Comparison of ENCODE assay signal across 9 cellular contexts in the genomic region with DNA sequence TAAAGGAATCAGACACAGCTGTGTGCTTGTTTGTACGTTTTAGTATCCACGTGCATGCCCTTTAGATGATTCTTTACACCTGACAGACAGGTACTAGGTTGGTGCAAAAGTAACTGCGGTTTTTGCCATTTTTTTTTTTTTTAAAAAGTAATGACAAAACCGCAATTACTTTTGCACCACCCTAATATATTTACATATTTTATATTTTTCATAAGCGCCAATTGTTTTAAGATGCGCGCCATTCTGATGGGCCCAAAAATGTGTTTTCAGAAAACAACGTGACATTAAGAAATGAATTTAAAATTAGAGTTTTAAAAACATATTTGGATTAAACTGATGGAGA. TPM values are rescaled to one million over a fixed set of nuclear protein-coding genes. Genes with fewer than 3 reads are reported as not detected.
DNase-seq lines count a peak whose midpoint lies in the region; ATAC-seq and TF ChIP-seq lines count a peak whose summit lies in the region.
"Had no signal": no experiment of that assay in that cellular context is flagged by ENCODE, and none has a peak within 500 bp of the region (broad histone marks: within the 10 kb centered on the region; RNA-seq: fewer than 3 reads in every experiment).

No MANE protein-coding gene starts in this region.

- H3K4me3 ChIP-seq in Caco-2 (ENCODE audit: low read depth, low read length) (peak overlapping the region; percentile 86), RWPE2 (ENCODE audit: severe bottlenecking) (peak overlapping the region; percentile 94), fibroblast of villous mesenchyme (ENCODE audit: low read depth, low read length) (peak overlapping the region; percentile 79)

- no peak for DNase-seq in Caco-2
- DNase-seq in RWPE2 (ENCODE audit: low spot score) = no peak
- no peak for DNase-seq in fibroblast of villous mesenchyme (ENCODE audit: low read depth)
- DNase-seq in progenitor cell of endocrine pancreas (ENCODE audit: low spot score, unreplicated experiment) = no peak
- DNase-seq in AG08396 (ENCODE audit: low spot score) = no peak
- DNase-seq in NCI-H526 treated with DMSO at 0.1 percent for 48 hours (lab: John Stamatoyannopoulos, UW) = no peak
- DNase-seq in hippocampal formation (lab: John Stamatoyannopoulos, UW) = no peak

- H3K9me3 ChIP-seq in Caco-2 (no peaks in the 10 kb centered on the region), RWPE2 (ENCODE audit: severe bottlenecking) (no peaks in the 10 kb centered on the region)

- CTCF ChIA-PET in Caco-2 (lab: Charles Lee) = interaction anchor here (0.6 to 2.3 kb wide), 14 partner anchors 9 to 852 kb away, joined by 3 to 20 read pairs (median 5); a partner anchor contains a TSS

- no peak for TF ChIP-seq CTCF in Caco-2 (IDR thresholded peaks at IDR 0.05; ENCODE audit: insufficient read depth in 1 of 2, low read depth in 1 of 2, low read length in 1 of 2, severe bottlenecking in 1 of 2, unreplicated experiment in 1 of 2)
- no peak for TF ChIP-seq CTCF in RWPE2 (IDR thresholded peaks at IDR 0.05; ENCODE audit: poor library complexity, severe bottlenecking)
- no peak for TF ChIP-seq CTCF in fibroblast of villous mesenchyme (IDR thresholded peaks at IDR 0.05; ENCODE audit: insufficient read depth, low read depth, low read length)
- TF ChIP-seq CTCF in progenitor cell of endocrine pancreas (IDR thresholded peaks at IDR 0.05; ENCODE audit: unreplicated experiment) = no peak

- no peaks in the 10 kb centered on the region for H3K9me3 Mint-ChIP-seq in Caco-2 (ENCODE audit: unreplicated experiment)
- H3K9me3 Mint-ChIP-seq in progenitor cell of endocrine pancreas (ENCODE audit: low read depth) = no peaks in the 10 kb centered on the region
- H3K9me3 Mint-ChIP-seq: activated naive CD8-positive, alpha-beta T cell treated with anti-CD3 and anti-CD28 coated beads for 36 hours had no signal

- H3K4me1 Mint-ChIP-seq in Caco-2 (ENCODE audit: low read depth, unreplicated experiment) = peaks cover 14% of the 10 kb centered on the region
- peaks cover 32% of the 10 kb centered on the region for H3K4me1 Mint-ChIP-seq in progenitor cell of endocrine pancreas (ENCODE audit: low read depth)

- peak overlapping the region; percentile 92 for H3K27ac ChIP-seq in RWPE2 (ENCODE audit: poor library complexity, severe bottlenecking)

- peaks cover 2% of the 10 kb centered on the region; the same call in 1 of the 2 replicates for H3K36me3 ChIP-seq in Caco-2 (ENCODE audit: control insufficient read depth, insufficient read depth, low read length)
- H3K36me3 ChIP-seq in RWPE2 (ENCODE audit: low read depth) = no peaks in the 10 kb centered on the region

- intact Hi-C loops in Caco-2 (cut with micrococcal nuclease; ENCODE audit: unreplicated experiment) = loop anchor here (1.0 to 5.0 kb wide), 2 partner anchors 71 to 85 kb away; no protein-coding TSS in a partner anchor

- H3K27ac Mint-ChIP-seq in Caco-2 (ENCODE audit: unreplicated experiment) (peak overlapping the region; percentile 92), progenitor cell of endocrine pancreas (peak overlapping the region; percentile 96)
- H3K27ac Mint-ChIP-seq: activated naive CD8-positive, alpha-beta T cell treated with anti-CD3 and anti-CD28 coated beads for 36 hours had no signal

- H3K27me3 Mint-ChIP-seq in Caco-2 (ENCODE audit: insufficient read depth, unreplicated experiment) (no peaks in the 10 kb centered on the region), progenitor cell of endocrine pancreas (no peaks in the 10 kb centered on the region)

- ATAC-seq in RWPE2 (ENCODE audit: low read depth) (no peak), HG03432 (IDR thresholded peaks at IDR 0.05; ENCODE audit: unreplicated experiment) (no peak)

- H3K27me3 ChIP-seq in Caco-2 (replicated peaks; ENCODE audit: control insufficient read depth, insufficient read depth, low read length) (no peaks in the 10 kb centered on the region), RWPE2 (ENCODE audit: insufficient read depth, poor library complexity, severe bottlenecking) (no peaks in the 10 kb centered on the region)

- no TSS peak for BruUV-seq in Caco-2 (replicated peaks; lab: Mats Ljungman, UMichigan)

- POLR2A ChIA-PET in Caco-2 (lab: Charles Lee) = interaction anchor here (0.6 to 1.9 kb wide), 8 partner anchors 16 to 745 kb away, joined by 3 to 14 read pairs (median 4); no protein-coding TSS in a partner anchor

- H3K4me1 ChIP-seq in Caco-2 (peaks cover 27% of the 10 kb centered on the region), RWPE2 (ENCODE audit: insufficient read depth, poor library complexity, severe bottlenecking) (peaks cover 37% of the 10 kb centered on the region)

- H3K36me3 Mint-ChIP-seq in Caco-2 (ENCODE audit: insufficient read depth, unreplicated experiment) (peaks cover 6% of the 10 kb centered on the region), progenitor cell of endocrine pancreas (ENCODE audit: insufficient read depth) (peaks cover 2% of the 10 kb centered on the region)
- H3K36me3 Mint-ChIP-seq: activated naive CD8-positive, alpha-beta T cell treated with anti-CD3 and anti-CD28 coated beads for 36 hours had no signal

- H3K4me3 Mint-ChIP-seq in Caco-2 (ENCODE audit: unreplicated experiment) (peak overlapping the region; percentile 95), progenitor cell of endocrine pancreas (ENCODE audit: low read depth) (peak overlapping the region; percentile 94)

RNA-seq across cellular contexts. Expression of a gene that starts 1.0 kb away (rescaled TPM):
- total RNA-seq in Caco-2 (2022) (42.1 and 47.9 TPM in 2 replicates), fibroblast of villous mesenchyme (13.4 and 15.5 TPM in 2 replicates), progenitor cell of endocrine pancreas (69.7 and 80.9 TPM in 2 replicates)
